12 cellular contexts compared by ENCODE assay signal in genomic region chr17:69451416-69452394, GRCh38. TPM values are rescaled to one million over a fixed set of nuclear protein-coding genes. Genes with fewer than 3 reads are reported as not detected.
DNase-seq lines count a peak whose midpoint lies in the region; ATAC-seq, FAIRE-seq and TF ChIP-seq lines count a peak whose summit lies in the region.
"Had no signal": no experiment of that assay in that cellular context is flagged by ENCODE, and none has a peak within 500 bp of the region (broad histone marks: within the 10 kb centered on the region; RNA-seq: fewer than 3 reads in every experiment).

No MANE protein-coding gene starts in this region.

- H3K9me3 Mint-ChIP-seq in activated T-helper 17 cell treated with anti-CD3 and anti-CD28 coated beads, Interleukin-2, amount 50 U/mL, for 72 hours = no peaks in the 10 kb centered on the region

- ATAC-seq in GM19467 (IDR thresholded peaks at IDR 0.05; ENCODE audit: unreplicated experiment) = peak; percentile 78
- ATAC-seq in HG03060 (IDR thresholded peaks at IDR 0.05; ENCODE audit: low read depth, unreplicated experiment) = peak; percentile 61
- ATAC-seq in activated T-helper 17 cell treated with anti-CD3 and anti-CD28 coated beads, Interleukin-2, amount 50 U/mL, for 72 hours (replicated peaks) = no peak

- no peaks in the 10 kb centered on the region for H3K36me3 ChIP-seq in kidney (ENCODE audit: control insufficient read depth in 1 of 2, insufficient read depth in 2 of 2, low read length in 2 of 2)
- H3K36me3 ChIP-seq: breast epithelium had no signal

- no peaks in the 10 kb centered on the region for H3K36me3 Mint-ChIP-seq in activated T-helper 17 cell treated with anti-CD3 and anti-CD28 coated beads, Interleukin-2, amount 50 U/mL, for 72 hours (ENCODE audit: low read depth)

- no peak overlapping the region for H3K27ac ChIP-seq in kidney (ENCODE audit: low read depth in 2 of 2, low read length in 2 of 2)
- H3K27ac ChIP-seq: breast epithelium, SK-N-MC had no signal

- FAIRE-seq in urothelium cell line (lab: Jason Lieb, UNC) (no peak), kidney (lab: Jason Lieb, UNC) (no peak)

- TF ChIP-seq CTCF in GM10248 (IDR thresholded peaks at IDR 0.05; ENCODE audit: control extremely low read depth, extremely low read depth, low read depth, missing control alignments) (no peak), kidney (IDR thresholded peaks at IDR 0.05; ENCODE audit: borderline replicate concordance, extremely low read depth, insufficient read depth) (no peak)

- no peak overlapping the region for H3K4me3 ChIP-seq in kidney (ENCODE audit: low read length in 2 of 2)
- H3K4me3 ChIP-seq: breast epithelium, lung, SK-N-MC had no signal

- intact Hi-C loops in kidney (cut with DNase I) = no loop called here

- H3K9ac ChIP-seq in kidney (ENCODE audit: low read length in 2 of 2) = no peak overlapping the region

- peak; percentile 29 for DNase-seq in GM10248 (ENCODE audit: extremely low spot score)
- no peak for DNase-seq in NCI-H146 (lab: John Stamatoyannopoulos, UW)
- DNase-seq in urothelium cell line (ENCODE audit: low spot score) = no peak
- DNase-seq in NCI-H2196 (lab: John Stamatoyannopoulos, UW; ENCODE audit: unreplicated experiment) = no peak
- no peak for DNase-seq in kidney
- DNase-seq: stimulated activated naive CD4-positive, alpha-beta T cell had no signal

- H3K27me3 Mint-ChIP-seq in activated T-helper 17 cell treated with anti-CD3 and anti-CD28 coated beads, Interleukin-2, amount 50 U/mL, for 72 hours = no peaks in the 10 kb centered on the region

- no peaks in the 10 kb centered on the region for H3K9me3 ChIP-seq in kidney (ENCODE audit: control insufficient read depth in 1 of 2, low read length in 2 of 2)
- H3K9me3 ChIP-seq: breast epithelium had no signal

- no peak overlapping the region for H3K4me3 Mint-ChIP-seq in activated T-helper 17 cell treated with anti-CD3 and anti-CD28 coated beads, Interleukin-2, amount 50 U/mL, for 72 hours

- CTCF ChIA-PET in GM10248 (lab: Yijun Ruan, JAX) = interaction anchor here (1.0 to 1.4 kb wide), 3 partner anchors 19 to 57 kb away, joined by 3 to 5 read pairs (median 4); no protein-coding TSS in a partner anchor

- H3K4me1 Mint-ChIP-seq in activated T-helper 17 cell treated with anti-CD3 and anti-CD28 coated beads, Interleukin-2, amount 50 U/mL, for 72 hours = peaks cover 20% of the 10 kb centered on the region

- peak overlapping the region; percentile 43 for H3K27ac Mint-ChIP-seq in activated T-helper 17 cell treated with anti-CD3 and anti-CD28 coated beads, Interleukin-2, amount 50 U/mL, for 72 hours

- peaks cover 0 to 11% of the 10 kb centered on the region in 2 donors for H3K4me1 ChIP-seq in kidney (ENCODE audit: control insufficient read depth in 1 of 2, insufficient read depth in 1 of 2, low read depth in 1 of 2, low read length in 2 of 2)
- H3K4me1 ChIP-seq: breast epithelium had no signal

- POLR2A ChIA-PET in GM10248 (lab: Yijun Ruan, JAX) = interaction anchor here (1.0 kb wide), 1 partner anchor 10 kb away, joined by 3 read pairs; no protein-coding TSS in a partner anchor

RNA-seq across cellular contexts. Expression of gene MAP2K6, which starts 37.2 kb away (rescaled TPM):
- total RNA-seq in activated T-helper 17 cell treated with anti-CD3 and anti-CD28 coated beads, Interleukin-2, amount 50 U/mL, for 72 hours = 1 to 10 TPM; 2.4 to 3.9 TPM
- total RNA-seq in kidney = 8.6 TPM
- polyA plus RNA-seq in kidney (ENCODE audit: insufficient read depth, low read depth, low replicate concordance) = 10.2 TPM
